13 cellular contexts compared by ENCODE assay signal in genomic region chr16:87233928-87234327, GRCh38.
A peak's percentile ranks its signal among the peaks of the same experiment; 100 is the strongest.
DNase-seq lines count a peak whose midpoint lies in the region; ATAC-seq and TF ChIP-seq lines count a peak whose summit lies in the region.
"Had no signal": no experiment of that assay in that cellular context is flagged by ENCODE, and none has a peak within 500 bp of the region (broad histone marks: within the 10 kb centered on the region; RNA-seq: fewer than 3 reads in every experiment).

No MANE protein-coding gene starts in this region.

- no peak overlapping the region for H4K8ac ChIP-seq in mesendoderm (ENCODE audit: low read depth, low read length)

- H3K23ac ChIP-seq in mesendoderm (ENCODE audit: low read length) = no peak overlapping the region

- no peaks in the 10 kb centered on the region for H3K36me3 ChIP-seq in DOHH2 (ENCODE audit: control insufficient read depth, low read length)
- H3K36me3 ChIP-seq in Loucy (ENCODE audit: insufficient read depth, low read length) = no peaks in the 10 kb centered on the region
- no peaks in the 10 kb centered on the region for H3K36me3 ChIP-seq in mesendoderm (ENCODE audit: control insufficient read depth, insufficient read depth, low read length)
- H3K36me3 ChIP-seq in MG63 = no peaks in the 10 kb centered on the region
- H3K36me3 ChIP-seq in testis (ENCODE audit: low read depth, missing control alignments) = no peaks in the 10 kb centered on the region

- no peak overlapping the region for H2BK5ac ChIP-seq in mesendoderm (ENCODE audit: low read length)

- H3K27ac ChIP-seq in DOHH2 (ENCODE audit: low read depth, low read length) = no peak overlapping the region
- no peak overlapping the region for H3K27ac ChIP-seq in mesendoderm (ENCODE audit: low read depth, low read length)
- H3K27ac ChIP-seq in testis = no peak overlapping the region
- no peak overlapping the region for H3K27ac ChIP-seq in substantia nigra (ENCODE audit: low read depth, low read length, poor library complexity, severe bottlenecking)

- H3K4me2 ChIP-seq in DOHH2 (ENCODE audit: low read length) = no peak overlapping the region
- peak overlapping the region; percentile 33 for H3K4me2 ChIP-seq in Loucy (ENCODE audit: low read depth, low read length, poor library complexity, severe bottlenecking)
- no peak overlapping the region for H3K4me2 ChIP-seq in mesendoderm (ENCODE audit: low read length)

- H3K18ac ChIP-seq in mesendoderm (ENCODE audit: low read length) = no peak overlapping the region

- H3K4ac ChIP-seq in mesendoderm (ENCODE audit: low read depth, low read length) = no peak overlapping the region

- TF ChIP-seq CTCF in DOHH2 (IDR thresholded peaks at IDR 0.05; ENCODE audit: low read depth, low read length, poor library complexity, severe bottlenecking) (peak; percentile 10), Loucy (conservative IDR thresholded peaks at IDR 0.05; ENCODE audit: low read length) (peak; percentile 49), testis (IDR thresholded peaks at IDR 0.05) (no peak)

- DNase-seq in cerebellar cortex (ENCODE audit: low spot score) (peak; percentile 9), mesendoderm (peak; percentile 60), MG63 (no peak), testis (no peak), substantia nigra (lab: John Stamatoyannopoulos, UW) (no peak)
- DNase-seq: activated CD8-positive, alpha-beta T cell treated with anti-CD3 and anti-CD28 coated beads for 36 hours; amniotic stem cell; left cardiac atrium; NCI-H510A treated with DMSO at 0.1 percent for 48 hours; stimulated activated naive CD8-positive, alpha-beta T cell treated with anti-CD3 and anti-CD28 coated beads, Interleukin-15, amount 100 ng/mL, for 72 hours had no signal

- no peak for ATAC-seq in HG03039 (IDR thresholded peaks at IDR 0.05; ENCODE audit: unreplicated experiment)
- ATAC-seq: activated CD8-positive, alpha-beta T cell treated with anti-CD3 and anti-CD28 coated beads for 36 hours; left cardiac atrium; stimulated activated naive CD8-positive, alpha-beta T cell treated with anti-CD3 and anti-CD28 coated beads, Interleukin-15, amount 100 ng/mL, for 72 hours had no signal

- H4K20me1 ChIP-seq in DOHH2 (ENCODE audit: control insufficient read depth, insufficient read depth, low read depth, low read length) (no peaks in the 10 kb centered on the region), Loucy (ENCODE audit: insufficient read depth, low read length, poor library complexity, severe bottlenecking) (no peaks in the 10 kb centered on the region)

- no peaks in the 10 kb centered on the region for H3K9me2 ChIP-seq in DOHH2 (replicated peaks; ENCODE audit: control insufficient read depth, low read length)
- H3K9me2 ChIP-seq in Loucy (replicated peaks; ENCODE audit: low read depth, low read length) = no peaks in the 10 kb centered on the region

- no peak for TF ChIP-seq POLR2A in testis (IDR thresholded peaks at IDR 0.05)

- no peak overlapping the region for H3K4me3 ChIP-seq in DOHH2 (ENCODE audit: low read length)
- no peak overlapping the region for H3K4me3 ChIP-seq in Loucy (ENCODE audit: low read length, poor library complexity, severe bottlenecking)
- no peak overlapping the region for H3K4me3 ChIP-seq in mesendoderm (ENCODE audit: low read length)
- no peak overlapping the region for H3K4me3 ChIP-seq in MG63
- H3K4me3 ChIP-seq in testis = no peak overlapping the region

- intact Hi-C loops in testis (cut with DNase I; ENCODE audit: low total_unique reads) = no loop called here

- H3F3A ChIP-seq in DOHH2 (ENCODE audit: control insufficient read depth, insufficient read depth) (no peaks in the 10 kb centered on the region), Loucy (ENCODE audit: low read depth) (no peaks in the 10 kb centered on the region)

- H2AFZ ChIP-seq in Loucy (ENCODE audit: low read length) = no peak overlapping the region

- H2AK5ac ChIP-seq in mesendoderm (ENCODE audit: low read length) = no peak overlapping the region

- no CpG with 5 or more reads among the region's 10 CpGs for WGBS in mesendoderm (ENCODE audit: extremely low coverage, insufficient coverage, low lambda C conversion rate)
- WGBS in testis, 2 donors = 64 to 68% methylated on average over 10 of the region's 10 CpGs

- H3K56ac ChIP-seq in mesendoderm (ENCODE audit: low read length) = no peak overlapping the region

- H3K79me2 ChIP-seq in DOHH2 (ENCODE audit: control insufficient read depth, low read length) (no peaks in the 10 kb centered on the region), Loucy (ENCODE audit: insufficient read depth, low read length) (no peaks in the 10 kb centered on the region), mesendoderm (ENCODE audit: control insufficient read depth, insufficient read depth, low read length) (no peaks in the 10 kb centered on the region)

- peak overlapping the region; percentile 73 for H3K9ac ChIP-seq in Loucy (ENCODE audit: low read depth, low read length, poor library complexity, severe bottlenecking)
- H3K9ac ChIP-seq in mesendoderm (ENCODE audit: low read length) = no peak overlapping the region

- H2BK15ac ChIP-seq in mesendoderm (replicated peaks; ENCODE audit: low read depth) = no peak overlapping the region

- H3K79me1 ChIP-seq in mesendoderm (ENCODE audit: low read length) = no peaks in the 10 kb centered on the region

- H3K4me1 ChIP-seq in DOHH2 (ENCODE audit: control insufficient read depth, low read length) (peaks cover 5% of the 10 kb centered on the region), Loucy (ENCODE audit: insufficient read depth, low read length, poor library complexity, severe bottlenecking) (peaks cover 57% of the 10 kb centered on the region), mesendoderm (ENCODE audit: control insufficient read depth, low read depth, low read length) (no peaks in the 10 kb centered on the region), testis (no peaks in the 10 kb centered on the region)

- H3K27me3 ChIP-seq in DOHH2 (ENCODE audit: control insufficient read depth, low read length) = peaks cover 6% of the 10 kb centered on the region; the same call in 1 of the 2 replicates
- H3K27me3 ChIP-seq in Loucy (ENCODE audit: insufficient read depth, low read length, poor library complexity, severe bottlenecking) = no peaks in the 10 kb centered on the region
- H3K27me3 ChIP-seq in mesendoderm (ENCODE audit: insufficient read depth, low read length, poor library complexity) = no peaks in the 10 kb centered on the region
- H3K27me3 ChIP-seq in MG63 = no peaks in the 10 kb centered on the region
- H3K27me3 ChIP-seq in testis = no peaks in the 10 kb centered on the region

- H4K5ac ChIP-seq in mesendoderm (ENCODE audit: low read length) = no peak overlapping the region

- no peak overlapping the region for H2BK120ac ChIP-seq in mesendoderm (ENCODE audit: low read depth, low read length)

- H3K9me3 ChIP-seq in DOHH2 (ENCODE audit: control insufficient read depth, insufficient read depth, low read length) (no peaks in the 10 kb centered on the region), Loucy (ENCODE audit: insufficient read depth, low read depth, low read length) (no peaks in the 10 kb centered on the region; the same call in 1 of the 2 replicates), MG63 (no peaks in the 10 kb centered on the region), testis (no peaks in the 10 kb centered on the region)

Comparison
In these comparisons a context has a peak if more than half of its experiments do, and no peak if none do; other contexts are left out.
1. CTCF ChIP-seq: peak in DOHH2 (single experiment) and Loucy (single experiment); none in testis (0 of 3).
2. DNase-seq: peak in cerebellar cortex (single experiment) and mesendoderm (single experiment); none in MG63 (single experiment), testis (single experiment) and substantia nigra (0 of 49).